14 cellular contexts compared by ENCODE assay signal in genomic region chr6:131688286-131688685, GRCh38. TPM values are rescaled to one million over a fixed set of nuclear protein-coding genes. Genes with fewer than 3 reads are reported as not detected.
DNase-seq lines count a peak whose midpoint lies in the region; ATAC-seq lines count a peak whose summit lies in the region.
"Had no signal": no experiment of that assay in that cellular context is flagged by ENCODE, and none has a peak within 500 bp of the region (broad histone marks: within the 10 kb centered on the region; RNA-seq: fewer than 3 reads in every experiment).

No MANE protein-coding gene starts in this region.

- no peaks in the 10 kb centered on the region for H3K9me3 ChIP-seq in aorta (ENCODE audit: control insufficient read depth, low read length)
- H3K9me3 ChIP-seq: tibial artery had no signal

- H3K27me3 Mint-ChIP-seq in activated T-helper 2 cell treated with anti-CD3 and anti-CD28 coated beads, Interferon-gamma antibody, Interleukin-2, Interleukin-4, amounts not matched to agents 10 μg/mL and 5 μg/mL and 100 μg/mL, durations not matched to agents 14 hours and 24 hours and 36 hours (ENCODE audit: low read depth): no peaks in the 10 kb centered on the region

- WGBS in aorta, 2 donors: 95 to 96% methylated on average over 1 of the region's 1 CpG

- no peak overlapping the region for H3K27ac ChIP-seq in aorta (ENCODE audit: low read depth in 1 of 2, low read length in 2 of 2)
- H3K27ac ChIP-seq: tibial artery had no signal

- peak overlapping the region; percentile 81 for H3K27ac Mint-ChIP-seq in activated T-helper 2 cell treated with anti-CD3 and anti-CD28 coated beads, Interferon-gamma antibody, Interleukin-2, Interleukin-4, amounts not matched to agents 10 μg/mL and 5 μg/mL and 100 μg/mL, durations not matched to agents 14 hours and 24 hours and 36 hours
- H3K27ac Mint-ChIP-seq: H9 had no signal

- peaks cover 56% of the 10 kb centered on the region for H3K4me1 Mint-ChIP-seq in activated T-helper 2 cell treated with anti-CD3 and anti-CD28 coated beads, Interferon-gamma antibody, Interleukin-2, Interleukin-4, amounts not matched to agents 10 μg/mL and 5 μg/mL and 100 μg/mL, durations not matched to agents 14 hours and 24 hours and 36 hours (ENCODE audit: low read depth)

- peaks cover 7% of the 10 kb centered on the region for H3K9me3 Mint-ChIP-seq in activated T-helper 2 cell treated with anti-CD3 and anti-CD28 coated beads, Interferon-gamma antibody, Interleukin-2, Interleukin-4, amounts not matched to agents 10 μg/mL and 5 μg/mL and 100 μg/mL, durations not matched to agents 14 hours and 24 hours and 36 hours
- H3K9me3 Mint-ChIP-seq: H9 had no signal

- intact Hi-C loops in activated T-helper 2 cell treated with anti-CD3 and anti-CD28 coated beads, Interferon-gamma antibody, Interleukin-2, Interleukin-4, amounts not matched to agents 10 μg/mL and 5 μg/mL and 100 μg/mL, durations not matched to agents 14 hours and 24 hours and 36 hours (cut with micrococcal nuclease): loop anchor here (1.0 to 10.0 kb wide), 9 partner anchors 31 to 807 kb away; partner anchors contain the start of gene ENPP1
- intact Hi-C loops in aorta (cut with DNase I): no loop called here

- no peaks in the 10 kb centered on the region for H3K4me1 ChIP-seq in aorta (ENCODE audit: control insufficient read depth in 1 of 2, insufficient read depth in 2 of 2, low read length in 2 of 2)
- H3K4me1 ChIP-seq: tibial artery had no signal

- no peak overlapping the region for H3K4me3 ChIP-seq in aorta (ENCODE audit: low read length in 2 of 2)
- H3K4me3 ChIP-seq: tibial artery had no signal

- ATAC-seq in GM18520 (IDR thresholded peaks at IDR 0.05; ENCODE audit: unreplicated experiment) (peak; percentile 49), GM21390 (IDR thresholded peaks at IDR 0.05; ENCODE audit: unreplicated experiment) (peak; percentile 75), HG03066 (IDR thresholded peaks at IDR 0.05; ENCODE audit: low read depth, unreplicated experiment) (peak; percentile 68), aorta (ENCODE audit: low FRiP score) (no peak)

- H3K4me3 Mint-ChIP-seq in activated T-helper 2 cell treated with anti-CD3 and anti-CD28 coated beads, Interferon-gamma antibody, Interleukin-2, Interleukin-4, amounts not matched to agents 10 μg/mL and 5 μg/mL and 100 μg/mL, durations not matched to agents 14 hours and 24 hours and 36 hours (ENCODE audit: low read depth): peak overlapping the region; percentile 37
- H3K4me3 Mint-ChIP-seq: H9 had no signal

- H3K36me3 Mint-ChIP-seq in activated T-helper 2 cell treated with anti-CD3 and anti-CD28 coated beads, Interferon-gamma antibody, Interleukin-2, Interleukin-4, amounts not matched to agents 10 μg/mL and 5 μg/mL and 100 μg/mL, durations not matched to agents 14 hours and 24 hours and 36 hours (ENCODE audit: low read depth): peaks cover 60% of the 10 kb centered on the region

- H3K27me3 ChIP-seq in aorta (ENCODE audit: control insufficient read depth in 1 of 2, insufficient read depth in 2 of 2, low read length in 1 of 2): no peaks in the 10 kb centered on the region
- H3K27me3 ChIP-seq: tibial artery had no signal

- no peaks in the 10 kb centered on the region for H3K36me3 ChIP-seq in aorta (ENCODE audit: control insufficient read depth in 1 of 2, insufficient read depth in 2 of 2, low read length in 1 of 2)
- H3K36me3 ChIP-seq: tibial artery had no signal

- DNase-seq in activated T-helper 2 cell treated with anti-CD3 and anti-CD28 coated beads, Interferon-gamma antibody, Interleukin-2, Interleukin-4, amounts not matched to agents 10 μg/mL and 5 μg/mL and 100 μg/mL, durations not matched to agents 14 hours and 24 hours and 36 hours (ENCODE audit: low spot score): no peak
- no peak for DNase-seq in aorta
- no peak for DNase-seq in amniotic stem cell (lab: John Stamatoyannopoulos, UW)
- DNase-seq in NCI-H187 treated with DMSO at 0.1 percent for 48 hours (lab: John Stamatoyannopoulos, UW): no peak
- DNase-seq in OCI-M2 (lab: John Stamatoyannopoulos, UW; ENCODE audit: unreplicated experiment): no peak
- DNase-seq: activated CD8-positive, alpha-beta memory T cell treated with anti-CD3 and anti-CD28 coated beads for 24 hours; H9; head of caudate nucleus; NCI-H1105; tibial artery had no signal

RNA-seq across cellular contexts. Expression of gene OR2A4, which starts 12.9 kb away (rescaled TPM):
- not detected in 2 replicates for total RNA-seq in activated T-helper 2 cell treated with anti-CD3 and anti-CD28 coated beads, Interferon-gamma antibody, Interleukin-2, Interleukin-4, amounts not matched to agents 10 μg/mL and 5 μg/mL and 100 μg/mL, durations not matched to agents 14 hours and 24 hours and 36 hours
- not detected for total RNA-seq in aorta
- 1 to 10 TPM in 1 of 2 donors, not detected in 1; 1.0 TPM for polyA plus RNA-seq in aorta
- total RNA-seq: H9, RPMI7951 had no signal

RNA-seq across cellular contexts. Expression of gene CTAGE9, which starts 22.5 kb away (rescaled TPM):
- not detected in 2 replicates for total RNA-seq in activated T-helper 2 cell treated with anti-CD3 and anti-CD28 coated beads, Interferon-gamma antibody, Interleukin-2, Interleukin-4, amounts not matched to agents 10 μg/mL and 5 μg/mL and 100 μg/mL, durations not matched to agents 14 hours and 24 hours and 36 hours
- total RNA-seq in aorta: not detected
- not detected for polyA plus RNA-seq in aorta
- total RNA-seq: H9, RPMI7951 had no signal

RNA-seq across cellular contexts. Expression of gene ENPP3, which starts 51.2 kb away (rescaled TPM):
- total RNA-seq in activated T-helper 2 cell treated with anti-CD3 and anti-CD28 coated beads, Interferon-gamma antibody, Interleukin-2, Interleukin-4, amounts not matched to agents 10 μg/mL and 5 μg/mL and 100 μg/mL, durations not matched to agents 14 hours and 24 hours and 36 hours: 16.3 and 18.7 TPM in 2 replicates
- total RNA-seq in aorta: 1 to 10 TPM in 1 of 2 donors, under 1 TPM in 1; 0.26 to 1.7 TPM
- polyA plus RNA-seq in aorta: 1 to 10 TPM in 1 of 2 donors, under 1 TPM in 1; 0.41 to 1.0 TPM
